24 cellular contexts compared by ENCODE assay signal in the genomic region with DNA sequence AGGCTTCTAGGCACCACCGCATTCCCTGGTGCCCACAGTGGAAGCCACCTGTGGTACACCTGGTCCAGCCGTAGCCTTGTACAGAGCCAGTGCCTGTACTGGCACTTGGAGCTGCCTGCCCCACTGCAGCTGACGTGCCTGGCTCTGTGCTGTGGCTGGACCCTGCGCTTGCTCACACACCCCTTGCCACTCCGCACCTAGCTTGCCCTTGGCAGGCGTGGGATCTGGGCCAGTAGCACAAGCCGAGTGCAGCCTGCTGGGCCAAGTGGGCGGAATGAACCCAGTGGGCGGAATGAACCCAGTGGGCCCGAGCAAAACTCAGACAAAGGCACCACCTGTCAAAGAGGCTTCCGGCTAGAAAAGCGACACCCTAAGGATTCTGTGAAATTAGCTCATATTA.
DNase-seq lines count a peak whose midpoint lies in the region; ATAC-seq, FAIRE-seq and TF ChIP-seq lines count a peak whose summit lies in the region.
"Had no signal": no experiment of that assay in that cellular context is flagged by ENCODE, and none has a peak within 500 bp of the region (broad histone marks: within the 10 kb centered on the region; RNA-seq: fewer than 3 reads in every experiment).

No MANE protein-coding gene starts in this region.

- H3K4me1 Mint-ChIP-seq in stimulated activated effector memory CD8-positive, alpha-beta T cell treated with anti-CD3 and anti-CD28 coated beads, Interleukin-12 subunit alpha, Interleukin-12 subunit beta, amount 100 ng/mL, for 72 hours, result no peaks in the 10 kb centered on the region
- H3K4me1 Mint-ChIP-seq: CD4-positive, alpha-beta memory T cell had no signal

- ATAC-seq in left lobe of liver (peak; percentile 63), GM18517 (IDR thresholded peaks at IDR 0.05; ENCODE audit: unreplicated experiment) (no peak), HG03045 (IDR thresholded peaks at IDR 0.05; ENCODE audit: unreplicated experiment) (no peak)
- ATAC-seq in stimulated activated effector memory CD8-positive, alpha-beta T cell treated with anti-CD3 and anti-CD28 coated beads, Interleukin-12 subunit alpha, Interleukin-12 subunit beta, amount 100 ng/mL, for 72 hours, result peak; percentile 36
- ATAC-seq: A549, GM23338, HCT116 had no signal

- H3K4me3 ChIP-seq in HEK293 (ENCODE audit: low read depth, low read length) (no peak overlapping the region), BE2C (ENCODE audit: low read depth, low read length) (no peak overlapping the region)
- H3K4me3 ChIP-seq: A549, GM23338 had no signal

- no peak overlapping the region for H3K27ac Mint-ChIP-seq in stimulated activated effector memory CD8-positive, alpha-beta T cell treated with anti-CD3 and anti-CD28 coated beads, Interleukin-12 subunit alpha, Interleukin-12 subunit beta, amount 100 ng/mL, for 72 hours
- H3K27ac Mint-ChIP-seq: CD4-positive, alpha-beta memory T cell; GM23338; H9; HFFc6 had no signal

- peaks cover 7% of the 10 kb centered on the region for H3K9me3 Mint-ChIP-seq in stimulated activated effector memory CD8-positive, alpha-beta T cell treated with anti-CD3 and anti-CD28 coated beads, Interleukin-12 subunit alpha, Interleukin-12 subunit beta, amount 100 ng/mL, for 72 hours

- CTCF ChIA-PET in HEK293 (lab: Yijun Ruan, JAX), result no interaction called here

- no peak overlapping the region for H3K27ac ChIP-seq in HEK293 (ENCODE audit: extremely low read depth, low read depth, low read length)
- H3K27ac ChIP-seq: A549 had no signal

- POLR2A ChIA-PET in HEK293 (lab: Yijun Ruan, JAX), result no interaction called here

- H3K4me1 ChIP-seq in HEK293 (ENCODE audit: control insufficient read depth, insufficient read depth, low read length) (peaks cover 4% of the 10 kb centered on the region; the same call in 1 of the 2 replicates), BE2C (no peaks in the 10 kb centered on the region)
- H3K4me1 ChIP-seq: A549 had no signal

- TF ChIP-seq CTCF in HEK293 (tag by site-specific recombination; IDR thresholded peaks at IDR 0.05) (no peak), BE2C (IDR thresholded peaks at IDR 0.05; ENCODE audit: low read depth, low read length) (no peak)

- no peaks in the 10 kb centered on the region for H3K36me3 ChIP-seq in HEK293 (ENCODE audit: control insufficient read depth in 2 of 2, insufficient read depth in 1 of 2, low read length in 2 of 2)
- no peaks in the 10 kb centered on the region for H3K36me3 ChIP-seq in BE2C

- H3K27me3 ChIP-seq in BE2C, result no peaks in the 10 kb centered on the region

- no peak for FAIRE-seq in RCC 7860 (lab: Jason Lieb, UNC)
- FAIRE-seq: A549, GM12891, GM18507 had no signal

- H3K4me3 Mint-ChIP-seq in stimulated activated effector memory CD8-positive, alpha-beta T cell treated with anti-CD3 and anti-CD28 coated beads, Interleukin-12 subunit alpha, Interleukin-12 subunit beta, amount 100 ng/mL, for 72 hours, result no peak overlapping the region
- H3K4me3 Mint-ChIP-seq: CD4-positive, alpha-beta memory T cell; GM23338; H9; HFFc6 had no signal

- H3K36me3 Mint-ChIP-seq in stimulated activated effector memory CD8-positive, alpha-beta T cell treated with anti-CD3 and anti-CD28 coated beads, Interleukin-12 subunit alpha, Interleukin-12 subunit beta, amount 100 ng/mL, for 72 hours, result no peaks in the 10 kb centered on the region
- H3K36me3 Mint-ChIP-seq: CD4-positive, alpha-beta memory T cell had no signal

- DNase-seq in NCI-H69 (lab: John Stamatoyannopoulos, UW) (peak; percentile 47), left lobe of liver (ENCODE audit: low spot score) (no peak), BE2C (no peak), RCC 7860 (ENCODE audit: low spot score) (no peak)
- DNase-seq in stimulated activated effector memory CD8-positive, alpha-beta T cell treated with anti-CD3 and anti-CD28 coated beads, Interleukin-12 subunit alpha, Interleukin-12 subunit beta, amount 100 ng/mL, for 72 hours (ENCODE audit: low spot score in 2 of 2), result no peak
- DNase-seq: 8988T; ACHN; AML-193; Calu3; CD4-positive, alpha-beta memory T cell; COR-L47; DMS53; DMS79 treated with DMSO at 0.1 percent for 48 hours; GF-D8; H9; HFFc6 had no signal

- no peaks in the 10 kb centered on the region for H3K9me3 ChIP-seq in HEK293 (ENCODE audit: control insufficient read depth, insufficient read depth, low read depth, low read length)
- H3K9me3 ChIP-seq in BE2C, result no peaks in the 10 kb centered on the region
- H3K9me3 ChIP-seq: A549 had no signal

TF ChIP-seq in HEK293, 187 proteins besides CTCF, POLR2A, EP300 and RAD21:
- TF ChIP-seq SP3 (tag by site-specific recombination; IDR thresholded peaks at IDR 0.05), result no peak
- peak; percentile 45 for TF ChIP-seq ZFHX2 (tag by site-specific recombination; conservative IDR thresholded peaks at IDR 0.05)
- TF ChIP-seq EGR2 (tag by site-specific recombination; IDR thresholded peaks at IDR 0.05; ENCODE audit: low read depth), result peak; percentile 57; the same call in 1 of the 2 replicates
TF ChIP-seq in HEK293: peak in this region for 2.

Comparison
In these comparisons a context has a peak if more than half of its experiments do, and no peak if none do; other contexts are left out.
1. ATAC-seq: peak in left lobe of liver (single experiment) and stimulated activated effector memory CD8-positive, alpha-beta T cell treated with anti-CD3 and anti-CD28 coated beads, Interleukin-12 subunit alpha, Interleukin-12 subunit beta, amount 100 ng/mL, for 72 hours (single experiment); none in GM18517 (single experiment) and HG03045 (single experiment).